In the genomic region with DNA sequence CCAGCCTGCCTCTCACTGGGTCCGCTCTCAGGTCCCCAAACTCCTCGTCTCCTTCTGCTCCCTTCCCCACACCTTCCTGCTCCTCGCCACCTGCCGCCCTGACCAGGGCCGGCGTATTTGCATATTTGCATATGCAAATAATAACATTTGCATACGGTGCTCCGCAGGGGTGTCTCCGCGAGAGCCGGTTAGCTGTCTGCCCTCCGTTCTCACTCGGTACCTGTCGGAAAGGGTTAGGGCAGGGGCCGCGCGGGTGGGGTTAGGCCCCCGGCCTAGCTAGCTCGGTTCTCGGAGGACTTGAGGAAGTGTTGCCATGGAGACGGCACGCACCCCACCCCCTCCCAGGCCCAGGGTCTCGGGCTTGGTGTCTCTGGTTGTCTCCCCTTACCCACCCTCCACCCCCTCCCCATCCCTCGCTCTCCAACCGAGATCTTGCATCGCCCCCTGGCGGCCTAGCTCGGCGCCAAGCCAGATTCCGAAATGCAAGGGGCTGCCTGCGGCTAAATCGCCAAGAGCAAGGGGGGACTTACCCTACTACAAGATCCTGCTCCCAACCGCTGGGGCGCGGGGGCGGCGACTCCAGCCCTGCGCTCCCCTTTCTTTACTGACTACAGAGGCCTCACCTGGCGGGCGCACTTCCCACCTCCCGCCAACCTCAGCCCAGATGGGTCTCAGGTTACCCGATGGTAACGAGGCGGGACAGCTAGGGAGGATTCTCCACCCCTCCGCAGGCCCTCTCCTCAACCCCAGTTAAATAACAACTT, we compare ENCODE assay signal across 8 cellular contexts. TPM values are rescaled to one million over a fixed set of nuclear protein-coding genes. Genes with fewer than 3 reads are reported as not detected.
A peak's percentile ranks its signal among the peaks of the same experiment; 100 is the strongest.
DNase-seq lines count a peak whose midpoint lies in the region; ATAC-seq and TF ChIP-seq lines count a peak whose summit lies in the region.

No MANE protein-coding gene starts in this region.

- H3K27me3 ChIP-seq in thymus (ENCODE audit: control insufficient read depth, insufficient read depth), result peaks cover 61% of the 10 kb centered on the region

- no peak overlapping the region for H3K27ac ChIP-seq in thymus (ENCODE audit: low read depth)

- peaks cover 5% of the 10 kb centered on the region for H3K36me3 Mint-ChIP-seq in activated CD4-positive, alpha-beta T cell treated with anti-CD3 and anti-CD28 coated beads, Interleukin-2, amount 10 ng/mL, durations not matched to agents 7 days and 5 days (ENCODE audit: low read depth)
- no peaks in the 10 kb centered on the region for H3K36me3 Mint-ChIP-seq in mesothelial cell of epicardium

- no peaks in the 10 kb centered on the region for H3K9me3 ChIP-seq in thymus (ENCODE audit: control insufficient read depth)

- peaks cover 51% of the 10 kb centered on the region for H3K4me1 Mint-ChIP-seq in activated CD4-positive, alpha-beta T cell treated with anti-CD3 and anti-CD28 coated beads, Interleukin-2, amount 10 ng/mL, durations not matched to agents 7 days and 5 days
- peaks cover 41% of the 10 kb centered on the region for H3K4me1 Mint-ChIP-seq in mesothelial cell of epicardium

- H3K4me1 ChIP-seq in thymus (ENCODE audit: control insufficient read depth, insufficient read depth, low read length), result peaks cover 29% of the 10 kb centered on the region

- POLR2A ChIA-PET in activated CD4-positive, alpha-beta T cell treated with anti-CD3 and anti-CD28 coated beads, Interleukin-2, amount 10 ng/mL, durations not matched to agents 7 days and 5 days (lab: Charles Lee), result interaction anchor here (0.6 to 2.1 kb wide), 3 partner anchors 12 to 29 kb away, joined by 5 to 14 read pairs (median 9); partner anchors contain the start of gene SHMT2

- DNase-seq in GF-D8 (lab: John Stamatoyannopoulos, UW) (peak; percentile 26), NCI-H2227 treated with DMSO at 0.1 percent for 48 hours (lab: John Stamatoyannopoulos, UW) (peak; percentile 29), ecto neural progenitor cell (ENCODE audit: low spot score) (peak; percentile 97), mesothelial cell of epicardium (ENCODE audit: low spot score in 2 of 2, unreplicated experiment in 2 of 2) (peak; percentile 68 to 90), Ammon's horn (ENCODE audit: low spot score) (no peak)
- peak; percentile 64 for DNase-seq in activated CD4-positive, alpha-beta T cell treated with anti-CD3 and anti-CD28 coated beads, Interleukin-2, amount 10 ng/mL, durations not matched to agents 7 days and 5 days

- H3K27me3 Mint-ChIP-seq in activated CD4-positive, alpha-beta T cell treated with anti-CD3 and anti-CD28 coated beads, Interleukin-2, amount 10 ng/mL, durations not matched to agents 7 days and 5 days, result peaks cover 37% of the 10 kb centered on the region
- peaks cover 67% of the 10 kb centered on the region for H3K27me3 Mint-ChIP-seq in mesothelial cell of epicardium (ENCODE audit: low read depth)

- peak; percentile 66 for TF ChIP-seq CTCF in mesothelial cell of epicardium (IDR thresholded peaks at IDR 0.05; ENCODE audit: unreplicated experiment)

- CTCF ChIA-PET in activated CD4-positive, alpha-beta T cell treated with anti-CD3 and anti-CD28 coated beads, Interleukin-2, amount 10 ng/mL, durations not matched to agents 7 days and 5 days (lab: Charles Lee), result interaction anchor here (0.7 to 18.3 kb wide), 25 partner anchors 9 to 555 kb away, joined by 3 to 332 read pairs (median 3); partner anchors contain the start of genes GLI1, INHBC, LRP1 and NXPH4

- no peaks in the 10 kb centered on the region for H3K9me3 Mint-ChIP-seq in activated CD4-positive, alpha-beta T cell treated with anti-CD3 and anti-CD28 coated beads, Interleukin-2, amount 10 ng/mL, durations not matched to agents 7 days and 5 days
- no peaks in the 10 kb centered on the region for H3K9me3 Mint-ChIP-seq in mesothelial cell of epicardium

- peak overlapping the region; percentile 79 for H3K27ac Mint-ChIP-seq in activated CD4-positive, alpha-beta T cell treated with anti-CD3 and anti-CD28 coated beads, Interleukin-2, amount 10 ng/mL, durations not matched to agents 7 days and 5 days
- peak overlapping the region; percentile 34 for H3K27ac Mint-ChIP-seq in mesothelial cell of epicardium

- 2% methylated on average over 45 of the region's 45 CpGs for WGBS in thymus

- ATAC-seq in HG02763 (IDR thresholded peaks at IDR 0.05; ENCODE audit: unreplicated experiment), result peak; percentile 38

- H3K4me3 Mint-ChIP-seq in activated CD4-positive, alpha-beta T cell treated with anti-CD3 and anti-CD28 coated beads, Interleukin-2, amount 10 ng/mL, durations not matched to agents 7 days and 5 days, result peak overlapping the region; percentile 65
- peak overlapping the region; percentile 68 for H3K4me3 Mint-ChIP-seq in mesothelial cell of epicardium

- no peaks in the 10 kb centered on the region for H3K36me3 ChIP-seq in thymus (ENCODE audit: control insufficient read depth, insufficient read depth)

- H3K4me3 ChIP-seq in thymus (ENCODE audit: low read length), result peak overlapping the region; percentile 45

RNA-seq across cellular contexts. Expression of gene STAC3, which starts 8.1 kb away (rescaled TPM):
- 1 to 10 TPM; 5.1 to 5.2 TPM for total RNA-seq in activated CD4-positive, alpha-beta T cell treated with anti-CD3 and anti-CD28 coated beads, Interleukin-2, amount 10 ng/mL, durations not matched to agents 7 days and 5 days
- 9.8 to 11.3 TPM (median 10.6 TPM) in 3 replicates for total RNA-seq in mesothelial cell of epicardium
- polyA plus RNA-seq in thymus, result 12.3 TPM

RNA-seq across cellular contexts. Expression of gene SHMT2, which starts 13.4 kb away (rescaled TPM):
- total RNA-seq in activated CD4-positive, alpha-beta T cell treated with anti-CD3 and anti-CD28 coated beads, Interleukin-2, amount 10 ng/mL, durations not matched to agents 7 days and 5 days, result 100 to 1,000 TPM; 137 to 141 TPM
- 78.7 to 83.7 TPM (median 78.8 TPM) in 3 replicates for total RNA-seq in mesothelial cell of epicardium
- polyA plus RNA-seq in thymus, result 37.0 TPM

RNA-seq across cellular contexts. Expression of gene NXPH4, which starts 26.3 kb away (rescaled TPM):
- total RNA-seq in activated CD4-positive, alpha-beta T cell treated with anti-CD3 and anti-CD28 coated beads, Interleukin-2, amount 10 ng/mL, durations not matched to agents 7 days and 5 days, result under 1 TPM; 0.29 to 0.32 TPM
- 3.3 to 3.8 TPM (median 3.6 TPM) in 3 replicates for total RNA-seq in mesothelial cell of epicardium
- polyA plus RNA-seq in thymus, result 0.16 TPM
